ENCODE assay signal across 8 cellular contexts in the genomic region with DNA sequence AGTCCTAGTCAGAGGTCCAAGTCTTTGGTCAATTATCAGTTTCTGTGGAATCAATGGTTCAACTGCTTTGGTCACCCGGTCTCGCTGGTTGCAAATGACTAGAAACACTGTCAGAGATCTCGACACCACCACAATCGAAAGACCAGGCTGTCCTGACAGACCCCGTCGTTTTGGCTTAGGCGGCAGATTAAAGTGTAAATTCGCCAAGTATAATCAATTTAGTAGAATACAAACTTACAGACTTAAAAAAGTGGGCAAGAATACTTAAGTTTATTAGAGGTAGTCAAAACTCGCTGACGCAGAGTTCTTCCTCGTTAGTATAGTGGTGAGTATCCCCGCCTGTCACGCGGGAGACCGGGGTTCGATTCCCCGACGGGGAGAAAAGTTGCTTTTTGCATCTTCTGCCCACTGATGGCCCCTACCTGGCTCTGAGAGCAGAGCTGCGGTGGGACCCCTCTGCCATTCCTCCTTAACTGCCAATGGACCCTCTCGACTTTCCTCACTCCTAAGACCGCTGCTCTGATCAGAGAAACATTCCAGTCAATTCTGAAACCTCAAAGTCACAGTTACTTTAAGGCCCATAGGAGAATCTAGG. TPM values are rescaled to one million over a fixed set of nuclear protein-coding genes. Genes with fewer than 3 reads are reported as not detected.
A peak's percentile ranks its signal among the peaks of the same experiment; 100 is the strongest.
DNase-seq lines count a peak whose midpoint lies in the region; ATAC-seq and TF ChIP-seq lines count a peak whose summit lies in the region.

No MANE protein-coding gene starts in this region.

- H3K9me3 ChIP-seq in Peyer's patch: no peaks in the 10 kb centered on the region

- no peaks in the 10 kb centered on the region for H3K27me3 ChIP-seq in HL-60 (ENCODE audit: insufficient read depth, poor library complexity, severe bottlenecking)
- no peaks in the 10 kb centered on the region for H3K27me3 ChIP-seq in Peyer's patch

- H3K36me3 ChIP-seq in Peyer's patch: no peaks in the 10 kb centered on the region

- H3K4me1 Mint-ChIP-seq in activated T-cell treated with anti-CD3 and anti-CD28 coated beads, Interleukin-2, amount 50 U/mL, for 72 hours (ENCODE audit: low read depth): peaks cover 42% of the 10 kb centered on the region
- H3K4me1 Mint-ChIP-seq in neural crest cell: peaks cover 14% of the 10 kb centered on the region

- no peak for TF ChIP-seq CTCF in HL-60 (IDR thresholded peaks at IDR 0.05; ENCODE audit: insufficient read depth, low read length)
- no peak for TF ChIP-seq CTCF in Peyer's patch (IDR thresholded peaks at IDR 0.05)
- TF ChIP-seq CTCF in fibroblast of pulmonary artery (IDR thresholded peaks at IDR 0.05; ENCODE audit: low read length, missing control alignments): no peak
- TF ChIP-seq CTCF in neural crest cell (conservative IDR thresholded peaks at IDR 0.05): no peak

- no peaks in the 10 kb centered on the region for H3K9me3 Mint-ChIP-seq in activated T-cell treated with anti-CD3 and anti-CD28 coated beads, Interleukin-2, amount 50 U/mL, for 72 hours
- H3K9me3 Mint-ChIP-seq in neural crest cell: no peaks in the 10 kb centered on the region

- H3K36me3 Mint-ChIP-seq in activated T-cell treated with anti-CD3 and anti-CD28 coated beads, Interleukin-2, amount 50 U/mL, for 72 hours (ENCODE audit: insufficient read depth in 2 of 2): peaks cover 0 to 1% of the 10 kb centered on the region in 2 donors
- no peaks in the 10 kb centered on the region for H3K36me3 Mint-ChIP-seq in neural crest cell (ENCODE audit: low read depth)

- peak; percentile 82 for DNase-seq in NCI-H510A treated with DMSO at 0.1 percent for 48 hours (lab: John Stamatoyannopoulos, UW)
- no peak for DNase-seq in NCI-H510A (lab: John Stamatoyannopoulos, UW)
- peak; percentile 35 to 73 for DNase-seq in HL-60 (ENCODE audit: low read depth in 1 of 2, low spot score in 1 of 2)
- peak; percentile 42 to 74 (median 58) for DNase-seq in Peyer's patch
- DNase-seq in activated T-cell treated with anti-CD3 and anti-CD28 coated beads, Interleukin-2, amount 50 U/mL, for 72 hours: peak; percentile 71 to 85
- DNase-seq in fibroblast of pulmonary artery (ENCODE audit: low read depth): peak; percentile 84
- peak; percentile 78 for DNase-seq in neural crest cell (ENCODE audit: low read depth, low spot score)
- peak; percentile 40 for DNase-seq in stromal cell of bone marrow (ENCODE audit: low read depth)

- peak; percentile 61 to 68 for ATAC-seq in activated T-cell treated with anti-CD3 and anti-CD28 coated beads, Interleukin-2, amount 50 U/mL, for 72 hours (replicated peaks in 1 of 2)

- H3K27ac Mint-ChIP-seq in activated T-cell treated with anti-CD3 and anti-CD28 coated beads, Interleukin-2, amount 50 U/mL, for 72 hours: peak overlapping the region; percentile 98
- H3K27ac Mint-ChIP-seq in neural crest cell (ENCODE audit: unreplicated experiment): no peak overlapping the region

- TF ChIP-seq POLR2A in Peyer's patch (IDR thresholded peaks at IDR 0.05): no peak

- peak overlapping the region; percentile 77 for H3K4me3 ChIP-seq in HL-60 (replicated peaks; ENCODE audit: insufficient read depth, low read length)
- peak overlapping the region; percentile 36 to 47 (median 42) for H3K4me3 ChIP-seq in Peyer's patch
- H3K4me3 ChIP-seq in fibroblast of pulmonary artery (replicated peaks; ENCODE audit: low read depth, low read length): peak overlapping the region; percentile 68

- H3K27ac ChIP-seq in HL-60 (replicated peaks) (peak overlapping the region; percentile 16), Peyer's patch (peak overlapping the region in 2 of 4 donors; percentile 24 to 60)

- H3K27me3 Mint-ChIP-seq in activated T-cell treated with anti-CD3 and anti-CD28 coated beads, Interleukin-2, amount 50 U/mL, for 72 hours (ENCODE audit: low read depth): peaks cover 15% of the 10 kb centered on the region
- H3K27me3 Mint-ChIP-seq in neural crest cell (ENCODE audit: low read depth): peaks cover 89% of the 10 kb centered on the region

- no peaks in the 10 kb centered on the region for H3K4me1 ChIP-seq in Peyer's patch

- peak overlapping the region; percentile 83 to 98 for H3K4me3 Mint-ChIP-seq in activated T-cell treated with anti-CD3 and anti-CD28 coated beads, Interleukin-2, amount 50 U/mL, for 72 hours
- peak overlapping the region; percentile 88 for H3K4me3 Mint-ChIP-seq in neural crest cell

RNA-seq across cellular contexts. Expression of a gene that starts 30.6 kb away (rescaled TPM):
- total RNA-seq in Peyer's patch (1 to 10 TPM; 4.9 to 6.8 (median 5.8) TPM), neural crest cell (15.7 and 16.7 TPM in 2 replicates)
- total RNA-seq in activated T-cell treated with anti-CD3 and anti-CD28 coated beads, Interleukin-2, amount 50 U/mL, for 72 hours: 10 to 100 TPM; 12.3 to 13.1 TPM
